8 cellular contexts compared by ENCODE assay signal in genomic region chr16:70576431-70577255, GRCh38. TPM values are rescaled to one million over a fixed set of nuclear protein-coding genes. Genes with fewer than 3 reads are reported as not detected.
DNase-seq lines count a peak whose midpoint lies in the region; ATAC-seq and TF ChIP-seq lines count a peak whose summit lies in the region.

No MANE protein-coding gene starts in this region.

- H3K27me3 Mint-ChIP-seq in T-cell, result no peaks in the 10 kb centered on the region

- intact Hi-C loops in uterus (cut with DNase I; ENCODE audit: low total_unique reads), result no loop called here

- peak; percentile 80 for ATAC-seq in GM19455 (IDR thresholded peaks at IDR 0.05; ENCODE audit: unreplicated experiment)
- ATAC-seq in HG03439 (IDR thresholded peaks at IDR 0.05; ENCODE audit: unreplicated experiment), result peak; percentile 75
- peak; percentile 15 to 28 (median 18) for ATAC-seq in T-cell (replicated peaks in 1 of 4)

- no peaks in the 10 kb centered on the region for H3K9me3 ChIP-seq in uterus

- DNase-seq in ELR (ENCODE audit: low read depth), result peak; percentile 93
- no peak for DNase-seq in T-cell
- DNase-seq in glomerular endothelial cell (ENCODE audit: extremely low read depth, low read depth, low spot score), result peak; percentile 63
- DNase-seq in uterus, result no peak
- no peak for DNase-seq in DMS79 (lab: John Stamatoyannopoulos, UW)
- DNase-seq in nucleus accumbens (lab: John Stamatoyannopoulos, UW), result no peak

- peak overlapping the region; percentile 19 to 26 for H3K27ac ChIP-seq in uterus

- no peaks in the 10 kb centered on the region for H3K27me3 ChIP-seq in uterus

- H3K4me3 Mint-ChIP-seq in T-cell, result no peak overlapping the region

- no peak for TF ChIP-seq POLR2A in uterus (IDR thresholded peaks at IDR 0.05)

- TF ChIP-seq CTCF in uterus (IDR thresholded peaks at IDR 0.05), result no peak

- no peaks in the 10 kb centered on the region for H3K4me1 ChIP-seq in uterus

- H3K4me1 Mint-ChIP-seq in T-cell, result peaks cover 8 to 17% (median 11%) of the 10 kb centered on the region in 3 donors

- H3K4me3 ChIP-seq in uterus, result no peak overlapping the region

- H3K9me3 Mint-ChIP-seq in T-cell, result no peaks in the 10 kb centered on the region

- H3K36me3 ChIP-seq in uterus, result no peaks in the 10 kb centered on the region

- H3K36me3 Mint-ChIP-seq in T-cell, result peaks cover 15% of the 10 kb centered on the region

- peak overlapping the region; percentile 5 to 17 for H3K27ac Mint-ChIP-seq in T-cell

- CTCF ChIA-PET in T-cell (lab: Charles Lee), result no interaction called here

- POLR2A ChIA-PET in T-cell (lab: Charles Lee), result no interaction called here

RNA-seq across cellular contexts. Expression of gene SF3B3, which starts 53.0 kb away (rescaled TPM):
- total RNA-seq in T-cell, result 100 to 1,000 TPM; 202 to 291 (median 264) TPM
- 122 and 167 TPM in 2 replicates for total RNA-seq in glomerular endothelial cell
- 100 to 1,000 TPM in 2 of 4 donors, 10 to 100 TPM in 2; 24.3 to 244 (median 145) TPM for total RNA-seq in uterus

RNA-seq across cellular contexts. Expression of gene COG4, which starts 53.3 kb away (rescaled TPM):
- 10 to 100 TPM; 49.5 to 70.6 (median 60.6) TPM for total RNA-seq in T-cell
- 47.4 and 48.2 TPM in 2 replicates for total RNA-seq in glomerular endothelial cell
- 100 to 1,000 TPM in 1 of 4 donors, 10 to 100 TPM in 3; 33.3 to 137 (median 67.1) TPM for total RNA-seq in uterus

Comparison
In these comparisons a context has a peak if more than half of its experiments do, and no peak if none do; other contexts are left out.
1. DNase-seq: peak in ELR (single experiment) and glomerular endothelial cell (single experiment); none in T-cell (0 of 34), uterus (0 of 2), DMS79 (single experiment) and nucleus accumbens (0 of 56).
2. ATAC-seq: peak in every context shown above with its lines; median percentile 80 in GM19455; 75 in HG03439; 18 in T-cell.